In the genomic region with DNA sequence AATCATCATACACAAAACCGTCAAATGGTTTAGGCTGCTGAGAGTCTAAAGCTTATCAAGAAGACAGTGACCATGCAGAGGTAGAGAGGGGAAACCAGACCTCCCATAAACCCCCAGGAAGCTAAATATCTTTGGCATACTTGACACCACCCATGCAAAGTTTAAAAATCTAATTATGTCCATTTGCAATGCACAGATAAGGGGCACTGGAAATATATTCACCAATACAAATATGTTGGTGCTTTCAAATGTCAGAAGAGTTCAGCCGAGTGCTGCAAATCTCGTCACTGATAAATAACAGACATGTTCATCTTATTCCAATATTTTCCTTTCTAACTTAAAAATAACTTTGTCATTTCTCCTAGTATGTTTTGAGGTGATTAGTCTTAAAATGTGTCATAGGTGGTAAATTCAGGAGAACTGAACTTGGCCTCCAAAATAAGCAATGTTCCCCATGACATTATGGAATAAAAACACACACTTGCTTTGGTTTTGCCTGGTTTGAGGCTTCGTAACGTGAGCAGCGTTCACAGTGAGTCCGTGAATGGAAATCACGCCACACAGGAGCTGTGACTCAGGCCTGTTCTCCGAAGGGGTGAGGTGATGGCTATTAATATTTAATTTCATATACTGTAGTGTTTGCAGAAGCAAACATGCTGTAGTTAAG, we compare ENCODE assay signal across 13 cellular contexts.
DNase-seq lines count a peak whose midpoint lies in the region; ATAC-seq and TF ChIP-seq lines count a peak whose summit lies in the region.
"Had no signal": no experiment of that assay in that cellular context is flagged by ENCODE, and none has a peak within 500 bp of the region (broad histone marks: within the 10 kb centered on the region; RNA-seq: fewer than 3 reads in every experiment).

No MANE protein-coding gene starts in this region.

- no peaks in the 10 kb centered on the region for H3K36me3 ChIP-seq in left ventricle myocardium inferior
- H3K36me3 ChIP-seq: SJCRH30 had no signal

- peak overlapping the region; percentile 68 for H3K27ac ChIP-seq in left ventricle myocardium inferior (replicated peaks)
- H3K27ac ChIP-seq: foreskin keratinocyte had no signal

- no peak overlapping the region for H3K4me3 Mint-ChIP-seq in activated T-helper 17 cell treated with anti-CD3 and anti-CD28 coated beads, Interleukin-2, amount 50 U/mL, for 72 hours
- H3K4me3 Mint-ChIP-seq: central memory CD8-positive, alpha-beta T cell had no signal

- H3K4me1 ChIP-seq in left ventricle myocardium inferior, result peaks cover 45% of the 10 kb centered on the region

- no peaks in the 10 kb centered on the region for H3K27me3 Mint-ChIP-seq in activated T-helper 17 cell treated with anti-CD3 and anti-CD28 coated beads, Interleukin-2, amount 50 U/mL, for 72 hours
- H3K27me3 Mint-ChIP-seq: central memory CD8-positive, alpha-beta T cell had no signal

- intact Hi-C loops in left ventricle myocardium inferior (cut with micrococcal nuclease), result no loop called here

- no peak overlapping the region for H3K4me3 ChIP-seq in left ventricle myocardium inferior
- H3K4me3 ChIP-seq: SJCRH30 had no signal

- peak; percentile 34 for ATAC-seq in activated T-helper 17 cell treated with anti-CD3 and anti-CD28 coated beads, Interleukin-2, amount 50 U/mL, for 72 hours (replicated peaks)
- ATAC-seq in GM18502 (IDR thresholded peaks at IDR 0.05; ENCODE audit: poor library complexity, unreplicated experiment), result no peak
- no peak for ATAC-seq in GM18520 (IDR thresholded peaks at IDR 0.05; ENCODE audit: unreplicated experiment)

- H3K4me1 Mint-ChIP-seq in activated T-helper 17 cell treated with anti-CD3 and anti-CD28 coated beads, Interleukin-2, amount 50 U/mL, for 72 hours, result peaks cover 5% of the 10 kb centered on the region

- H3K27ac Mint-ChIP-seq in activated T-helper 17 cell treated with anti-CD3 and anti-CD28 coated beads, Interleukin-2, amount 50 U/mL, for 72 hours, result no peak overlapping the region

- no peaks in the 10 kb centered on the region for H3K9me3 Mint-ChIP-seq in activated T-helper 17 cell treated with anti-CD3 and anti-CD28 coated beads, Interleukin-2, amount 50 U/mL, for 72 hours
- H3K9me3 Mint-ChIP-seq: central memory CD8-positive, alpha-beta T cell had no signal

- H3K9me3 ChIP-seq in left ventricle myocardium inferior (replicated peaks), result no peaks in the 10 kb centered on the region
- H3K9me3 ChIP-seq: SJCRH30 had no signal

- H3K27me3 ChIP-seq in left ventricle myocardium inferior (ENCODE audit: low read depth), result no peaks in the 10 kb centered on the region
- H3K27me3 ChIP-seq: foreskin keratinocyte, SJCRH30 had no signal

- no peaks in the 10 kb centered on the region for H3K36me3 Mint-ChIP-seq in activated T-helper 17 cell treated with anti-CD3 and anti-CD28 coated beads, Interleukin-2, amount 50 U/mL, for 72 hours (ENCODE audit: low read depth)

- DNase-seq in COR-L47 (lab: John Stamatoyannopoulos, UW), result peak; percentile 3
- DNase-seq in left ventricle myocardium inferior, result no peak
- DNase-seq in renal cortical epithelial cell (ENCODE audit: low read depth), result peak; percentile 88
- DNase-seq in NCI-H1105 (lab: John Stamatoyannopoulos, UW), result no peak
- DNase-seq in anterior cingulate cortex (lab: John Stamatoyannopoulos, UW), result no peak
- DNase-seq: foreskin keratinocyte, NCI-H69, trophoblast cell had no signal

- TF ChIP-seq CTCF in left ventricle myocardium inferior (IDR thresholded peaks at IDR 0.05; ENCODE audit: borderline replicate concordance), result no peak

Comparison
In these comparisons a context has a peak if more than half of its experiments do, and no peak if none do; other contexts are left out.
1. DNase-seq: peak in COR-L47 (single experiment) and renal cortical epithelial cell (single experiment); none in left ventricle myocardium inferior (single experiment), NCI-H1105 (single experiment) and anterior cingulate cortex (0 of 58).